In the genomic region with DNA sequence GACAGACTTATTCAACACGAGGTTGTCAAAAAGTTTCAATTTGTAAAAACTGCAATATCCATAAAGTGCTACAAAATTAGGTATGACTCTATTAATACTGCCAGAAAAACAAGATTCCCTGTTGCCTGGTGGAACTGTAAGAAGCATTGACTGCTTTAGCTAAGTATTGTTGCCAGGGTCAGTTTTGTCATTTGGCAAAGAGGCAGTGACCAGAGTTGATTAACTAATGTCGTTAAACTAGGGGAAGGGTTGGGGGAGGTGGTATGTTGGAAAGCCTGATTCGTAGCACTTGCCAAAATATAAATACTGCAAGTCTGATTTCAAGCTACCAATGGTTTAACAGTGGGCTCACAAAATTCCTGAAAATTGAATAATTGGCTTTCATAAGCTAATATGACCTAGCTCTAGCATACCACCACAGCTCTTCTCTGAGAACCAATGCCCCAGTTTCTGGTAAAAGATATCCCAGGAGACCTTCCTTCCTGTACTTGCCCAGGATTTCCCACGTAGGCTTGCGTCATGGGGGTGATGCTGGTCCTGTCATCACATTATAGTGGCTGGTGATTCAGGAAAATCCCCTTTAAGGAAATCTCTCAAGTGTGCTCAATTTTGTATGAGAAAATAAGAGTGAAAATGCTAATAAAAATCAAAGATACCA, we compare ENCODE assay signal across 18 cellular contexts.
DNase-seq lines count a peak whose midpoint lies in the region; ATAC-seq and TF ChIP-seq lines count a peak whose summit lies in the region.
"Had no signal": no experiment of that assay in that cellular context is flagged by ENCODE, and none has a peak within 500 bp of the region (broad histone marks: within the 10 kb centered on the region; RNA-seq: fewer than 3 reads in every experiment).

No MANE protein-coding gene starts in this region.

- no peaks in the 10 kb centered on the region for H4K20me1 ChIP-seq in BLaER1 treated with 17β-estradiol and CSF1 and Interleukin-3, amounts not matched to agents 10 nM and 100 nM

- peaks cover 0 to 18% (median 14%) of the 10 kb centered on the region in 10 experiments; a peak in 15 of 20 replicates for H3K4me1 ChIP-seq in BLaER1 treated with 17β-estradiol and CSF1 and Interleukin-3, amounts not matched to agents 10 nM and 100 nM
- H3K4me1 ChIP-seq: A549, Peyer's patch had no signal

- H3K36me3 ChIP-seq in BLaER1 treated with 17β-estradiol and CSF1 and Interleukin-3, amounts not matched to agents 10 nM and 100 nM, result peaks cover 0 to 46% (median 13%) of the 10 kb centered on the region in 11 experiments; a peak in 12 of 22 replicates
- H3K36me3 ChIP-seq: Peyer's patch had no signal

- TF ChIP-seq POLR2A in GM18505 (IDR thresholded peaks at IDR 0.05; ENCODE audit: borderline replicate concordance, extremely low read depth, insufficient read depth, insufficient read length), result no peak

- peak; percentile 25 for DNase-seq in T1000 (lab: John Stamatoyannopoulos, UW)
- peak; percentile 45 for DNase-seq in Right ventricle myocardium superior
- DNase-seq in skeletal muscle cell (ENCODE audit: low read depth), result peak; percentile 75
- DNase-seq in NCI-H2081 treated with DMSO at 0.1 percent for 48 hours (lab: John Stamatoyannopoulos, UW), result no peak
- DNase-seq: COR-L47, HCEC 1CT, IMR-90, Kasumi-1, NCI-H187, NCI-H446 treated with DMSO at 0.1 percent for 48 hours, NCI-H774, Peyer's patch, SHP77, SK-N-SH had no signal

- no peaks in the 10 kb centered on the region for H3K27me3 ChIP-seq in BLaER1 treated with 17β-estradiol and CSF1 and Interleukin-3, amounts not matched to agents 10 nM and 100 nM
- H3K27me3 ChIP-seq: Peyer's patch had no signal

- H3K27ac ChIP-seq in BLaER1 treated with 17β-estradiol and CSF1 and Interleukin-3, amounts not matched to agents 10 nM and 100 nM, result peak overlapping the region in 1 of 11 experiments; percentile 2; a peak in 2 of 22 replicates
- H3K27ac ChIP-seq: A549, Peyer's patch had no signal

- H3K4me2 ChIP-seq in BLaER1 treated with 17β-estradiol and CSF1 and Interleukin-3, amounts not matched to agents 10 nM and 100 nM, result peak overlapping the region in 9 of 11 experiments; percentile 39 to 67 (median 52); a peak in 17 of 22 replicates
- H3K4me2 ChIP-seq: A549, SK-N-SH had no signal

- H3K9me3 ChIP-seq in BLaER1 treated with 17β-estradiol and CSF1 and Interleukin-3, amounts not matched to agents 10 nM and 100 nM (replicated peaks in 1 of 11), result peaks cover 17 to 68% (median 49%) of the 10 kb centered on the region in 11 experiments
- H3K9me3 ChIP-seq: A549, Peyer's patch, SK-N-SH had no signal

- intact Hi-C loops in Right ventricle myocardium superior (cut with DNase I), result no loop called here

- ATAC-seq in Right ventricle myocardium superior (ENCODE audit: poor library complexity) (peak; percentile 79), GM18505 (IDR thresholded peaks at IDR 0.05; ENCODE audit: unreplicated experiment) (no peak), GM18867 (IDR thresholded peaks at IDR 0.05; ENCODE audit: unreplicated experiment) (no peak)
- ATAC-seq: A549 had no signal

- H3K9ac ChIP-seq in BLaER1 treated with 17β-estradiol and CSF1 and Interleukin-3, amounts not matched to agents 10 nM and 100 nM, result no peak overlapping the region
- H3K9ac ChIP-seq: SK-N-SH had no signal

- no peak overlapping the region for H3K4me3 ChIP-seq in BLaER1 treated with 17β-estradiol and CSF1 and Interleukin-3, amounts not matched to agents 10 nM and 100 nM
- no peak overlapping the region for H3K4me3 ChIP-seq in skeletal muscle cell (ENCODE audit: low read depth, low read length)
- H3K4me3 ChIP-seq: A549, Peyer's patch had no signal
